In genomic region chr6:37916149-37916548, GRCh38 we compare ENCODE assay signal across 38 cellular contexts.
"Had no signal": no experiment of that assay in that cellular context is flagged by ENCODE, and none has a peak within 500 bp of the region (broad histone marks: within the 10 kb centered on the region; RNA-seq: fewer than 3 reads in every experiment).

No MANE protein-coding gene starts in this region.

- ATAC-seq: activated CD8-positive, alpha-beta memory T cell treated with anti-CD3 and anti-CD28 coated beads, Interleukin-2, amount 10 ng/mL, durations not matched to agents 7 days and 5 days; Right ventricle myocardium inferior; SK-N-SH treated with all-trans-retinoic acid at 6 μM for 48 hours had no signal

- H3K9me3 Mint-ChIP-seq: activated B cell treated with CpG ODN at 0.5 μM for 24 hours; activated CD4-positive, alpha-beta memory T cell treated with anti-CD3 and anti-CD28 coated beads, Interleukin-2, amount 10 ng/mL, durations not matched to agents 7 days and 5 days; activated naive CD4-positive, alpha-beta T cell treated with anti-CD3 and anti-CD28 coated beads, Interleukin-2, amount 10 ng/mL, durations not matched to agents 7 days and 5 days; activated naive CD8-positive, alpha-beta T cell treated with anti-CD3 and anti-CD28 coated beads for 36 hours; central memory CD8-positive, alpha-beta T cell had no signal

- H3K36me3 ChIP-seq: ascending aorta, cardiac muscle cell had no signal

- H3K27me3 ChIP-seq: ascending aorta, cardiac muscle cell had no signal

- H3K27ac Mint-ChIP-seq: activated B cell treated with CpG ODN at 0.5 μM for 24 hours; activated CD4-positive, alpha-beta memory T cell treated with anti-CD3 and anti-CD28 coated beads, Interleukin-2, amount 10 ng/mL, durations not matched to agents 7 days and 5 days; activated CD8-positive, alpha-beta memory T cell treated with anti-CD3 and anti-CD28 coated beads, Interleukin-2, amount 10 ng/mL, durations not matched to agents 7 days and 5 days; activated naive CD4-positive, alpha-beta T cell treated with anti-CD3 and anti-CD28 coated beads, Interleukin-2, amount 10 ng/mL, durations not matched to agents 7 days and 5 days; activated naive CD8-positive, alpha-beta T cell treated with anti-CD3 and anti-CD28 coated beads for 36 hours had no signal

- H3K27ac ChIP-seq: ascending aorta, cardiac muscle cell, KMS-11, PC-9, RWPE1, VCaP had no signal

- DNase-seq: activated B cell treated with CpG ODN at 0.5 μM for 24 hours; activated CD4-positive, alpha-beta memory T cell treated with anti-CD3 and anti-CD28 coated beads, Interleukin-2, amount 10 ng/mL, durations not matched to agents 7 days and 5 days; activated CD4-positive, alpha-beta T cell treated with anti-CD3 and anti-CD28 coated beads for 4 hours; activated CD4-positive, CD25-positive, alpha-beta regulatory T cell treated with anti-CD3 and anti-CD28 coated beads, Interleukin-2, amount 50 U/mL, for 72 hours; activated CD8-positive, alpha-beta memory T cell treated with anti-CD3 and anti-CD28 coated beads for 24 hours; activated CD8-positive, alpha-beta memory T cell treated with anti-CD3 and anti-CD28 coated beads, Interleukin-2, amount 10 ng/mL, durations not matched to agents 7 days and 5 days; activated CD8-positive, alpha-beta memory T cell treated with anti-CD3 and anti-CD28 coated beads, Interleukin-2, amount 50 U/mL, for 48 hours; activated effector memory CD4-positive, alpha-beta T cell treated with Interleukin-2 at 50 U/mL for 16 hours; activated naive CD4-positive, alpha-beta T cell treated with anti-CD3 and anti-CD28 coated beads, Interleukin-2, amount 10 ng/mL, durations not matched to agents 7 days and 5 days; activated naive CD8-positive, alpha-beta T cell treated with anti-CD3 and anti-CD28 coated beads for 36 hours; activated T-cell treated with anti-CD3 and anti-CD28 coated beads, Interleukin-2, amount 50 U/mL, for 48 hours; amygdala; MM.1S; MV-4-11; NCI-H1092; NCI-H1436 treated with DMSO at 0.1 percent for 48 hours; NCI-H1694 treated with DMSO at 0.1 percent for 48 hours; NCI-H2029; NCI-H2107; NCI-H2171; NCI-H510A; NCI-H526; NCI-H748 treated with DMSO at 0.1 percent for 48 hours; NK-92 treated with Interleukin-12 subunit alpha and Interleukin-12 subunit beta, amount 100 ng/mL, for 24 hours; PC-9; SIG-M5; SW 1271; T-helper 1 cell; T-helper 2 cell; T-helper 9 cell had no signal

- H3K27me3 Mint-ChIP-seq: activated B cell treated with CpG ODN at 0.5 μM for 24 hours; activated CD4-positive, alpha-beta memory T cell treated with anti-CD3 and anti-CD28 coated beads, Interleukin-2, amount 10 ng/mL, durations not matched to agents 7 days and 5 days; activated CD8-positive, alpha-beta memory T cell treated with anti-CD3 and anti-CD28 coated beads, Interleukin-2, amount 10 ng/mL, durations not matched to agents 7 days and 5 days; activated naive CD4-positive, alpha-beta T cell treated with anti-CD3 and anti-CD28 coated beads, Interleukin-2, amount 10 ng/mL, durations not matched to agents 7 days and 5 days; activated naive CD8-positive, alpha-beta T cell treated with anti-CD3 and anti-CD28 coated beads for 36 hours; central memory CD8-positive, alpha-beta T cell had no signal

- H3K4me3 ChIP-seq: ascending aorta, cardiac muscle cell, PC-9 had no signal

- H3K9me3 ChIP-seq: ascending aorta had no signal

- H3K4me3 Mint-ChIP-seq: activated B cell treated with CpG ODN at 0.5 μM for 24 hours; activated CD4-positive, alpha-beta memory T cell treated with anti-CD3 and anti-CD28 coated beads, Interleukin-2, amount 10 ng/mL, durations not matched to agents 7 days and 5 days; activated CD8-positive, alpha-beta memory T cell treated with anti-CD3 and anti-CD28 coated beads, Interleukin-2, amount 10 ng/mL, durations not matched to agents 7 days and 5 days; activated naive CD4-positive, alpha-beta T cell treated with anti-CD3 and anti-CD28 coated beads, Interleukin-2, amount 10 ng/mL, durations not matched to agents 7 days and 5 days; activated naive CD8-positive, alpha-beta T cell treated with anti-CD3 and anti-CD28 coated beads for 36 hours; central memory CD8-positive, alpha-beta T cell had no signal

- H3K4me1 ChIP-seq: ascending aorta had no signal
